Comparison of ENCODE assay signal across 1 cellular context in genomic region chr13:76709851-76710250, GRCh38.
TF ChIP-seq lines count a peak whose summit lies in the region.

No MANE protein-coding gene starts in this region.

TF ChIP-seq in HepG2, 621 proteins besides CTCF, POLR2A, EP300 and RAD21 (continued from another document):
- TF ChIP-seq PRDM10 (CRISPR knock-in tag; IDR thresholded peaks at IDR 0.05; ENCODE audit: low read depth) (no peak), ZNF383 (CRISPR knock-in tag; IDR thresholded peaks at IDR 0.05; ENCODE audit: borderline replicate concordance) (no peak), ATM (IDR thresholded peaks at IDR 0.05; ENCODE audit: borderline replicate concordance) (no peak), ZNF782 (CRISPR knock-in tag; IDR thresholded peaks at IDR 0.05; ENCODE audit: borderline replicate concordance) (no peak), ATF5 (CRISPR knock-in tag; IDR thresholded peaks at IDR 0.05; ENCODE audit: low read depth) (no peak), ARNT2 (CRISPR knock-in tag; IDR thresholded peaks at IDR 0.05; ENCODE audit: low read depth) (no peak), TRIM24 (CRISPR knock-in tag; IDR thresholded peaks at IDR 0.05) (no peak), TMF1 (CRISPR knock-in tag; IDR thresholded peaks at IDR 0.05; ENCODE audit: low read depth) (no peak), SP140L (CRISPR knock-in tag; IDR thresholded peaks at IDR 0.05; ENCODE audit: borderline replicate concordance) (no peak), ZNF770 (CRISPR knock-in tag; IDR thresholded peaks at IDR 0.05) (no peak), RAD51 (IDR thresholded peaks at IDR 0.05; ENCODE audit: borderline replicate concordance) (no peak), ZNF552 (CRISPR knock-in tag; IDR thresholded peaks at IDR 0.05; ENCODE audit: borderline replicate concordance) (no peak)
- TF ChIP-seq, protein P1, sequence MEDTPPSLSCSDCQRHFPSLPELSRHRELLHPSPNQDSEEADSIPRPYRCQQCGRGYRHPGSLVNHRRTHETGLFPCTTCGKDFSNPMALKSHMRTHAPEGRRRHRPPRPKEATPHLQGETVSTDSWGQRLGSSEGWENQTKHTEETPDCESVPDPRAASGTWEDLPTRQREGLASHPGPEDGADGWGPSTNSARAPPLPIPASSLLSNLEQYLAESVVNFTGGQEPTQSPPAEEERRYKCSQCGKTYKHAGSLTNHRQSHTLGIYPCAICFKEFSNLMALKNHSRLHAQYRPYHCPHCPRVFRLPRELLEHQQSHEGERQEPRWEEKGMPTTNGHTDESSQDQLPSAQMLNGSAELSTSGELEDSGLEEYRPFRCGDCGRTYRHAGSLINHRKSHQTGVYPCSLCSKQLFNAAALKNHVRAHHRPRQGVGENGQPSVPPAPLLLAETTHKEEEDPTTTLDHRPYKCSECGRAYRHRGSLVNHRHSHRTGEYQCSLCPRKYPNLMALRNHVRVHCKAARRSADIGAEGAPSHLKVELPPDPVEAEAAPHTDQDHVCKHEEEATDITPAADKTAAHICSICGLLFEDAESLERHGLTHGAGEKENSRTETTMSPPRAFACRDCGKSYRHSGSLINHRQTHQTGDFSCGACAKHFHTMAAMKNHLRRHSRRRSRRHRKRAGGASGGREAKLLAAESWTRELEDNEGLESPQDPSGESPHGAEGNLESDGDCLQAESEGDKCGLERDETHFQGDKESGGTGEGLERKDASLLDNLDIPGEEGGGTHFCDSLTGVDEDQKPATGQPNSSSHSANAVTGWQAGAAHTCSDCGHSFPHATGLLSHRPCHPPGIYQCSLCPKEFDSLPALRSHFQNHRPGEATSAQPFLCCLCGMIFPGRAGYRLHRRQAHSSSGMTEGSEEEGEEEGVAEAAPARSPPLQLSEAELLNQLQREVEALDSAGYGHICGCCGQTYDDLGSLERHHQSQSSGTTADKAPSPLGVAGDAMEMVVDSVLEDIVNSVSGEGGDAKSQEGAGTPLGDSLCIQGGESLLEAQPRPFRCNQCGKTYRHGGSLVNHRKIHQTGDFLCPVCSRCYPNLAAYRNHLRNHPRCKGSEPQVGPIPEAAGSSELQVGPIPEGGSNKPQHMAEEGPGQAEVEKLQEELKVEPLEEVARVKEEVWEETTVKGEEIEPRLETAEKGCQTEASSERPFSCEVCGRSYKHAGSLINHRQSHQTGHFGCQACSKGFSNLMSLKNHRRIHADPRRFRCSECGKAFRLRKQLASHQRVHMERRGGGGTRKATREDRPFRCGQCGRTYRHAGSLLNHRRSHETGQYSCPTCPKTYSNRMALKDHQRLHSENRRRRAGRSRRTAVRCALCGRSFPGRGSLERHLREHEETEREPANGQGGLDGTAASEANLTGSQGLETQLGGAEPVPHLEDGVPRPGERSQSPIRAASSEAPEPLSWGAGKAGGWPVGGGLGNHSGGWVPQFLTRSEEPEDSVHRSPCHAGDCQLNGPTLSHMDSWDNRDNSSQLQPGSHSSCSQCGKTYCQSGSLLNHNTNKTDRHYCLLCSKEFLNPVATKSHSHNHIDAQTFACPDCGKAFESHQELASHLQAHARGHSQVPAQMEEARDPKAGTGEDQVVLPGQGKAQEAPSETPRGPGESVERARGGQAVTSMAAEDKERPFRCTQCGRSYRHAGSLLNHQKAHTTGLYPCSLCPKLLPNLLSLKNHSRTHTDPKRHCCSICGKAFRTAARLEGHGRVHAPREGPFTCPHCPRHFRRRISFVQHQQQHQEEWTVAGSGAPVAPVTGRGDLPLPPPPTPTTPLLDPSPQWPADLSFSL (CRISPR knock-in tag; IDR thresholded peaks at IDR 0.05): no peak
- TF ChIP-seq, protein P2, sequence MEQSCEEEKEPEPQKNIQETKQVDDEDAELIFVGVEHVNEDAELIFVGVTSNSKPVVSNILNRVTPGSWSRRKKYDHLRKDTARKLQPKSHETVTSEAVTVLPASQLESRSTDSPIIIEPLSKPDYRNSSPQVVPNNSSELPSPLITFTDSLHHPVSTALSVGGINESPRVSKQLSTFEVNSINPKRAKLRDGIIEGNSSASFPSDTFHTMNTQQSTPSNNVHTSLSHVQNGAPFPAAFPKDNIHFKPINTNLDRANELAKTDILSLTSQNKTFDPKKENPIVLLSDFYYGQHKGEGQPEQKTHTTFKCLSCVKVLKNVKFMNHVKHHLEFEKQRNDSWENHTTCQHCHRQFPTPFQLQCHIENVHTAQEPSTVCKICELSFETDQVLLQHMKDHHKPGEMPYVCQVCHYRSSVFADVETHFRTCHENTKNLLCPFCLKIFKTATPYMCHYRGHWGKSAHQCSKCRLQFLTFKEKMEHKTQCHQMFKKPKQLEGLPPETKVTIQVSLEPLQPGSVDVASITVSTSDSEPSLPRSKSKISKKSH (CRISPR knock-in tag; IDR thresholded peaks at IDR 0.05; ENCODE audit: borderline replicate concordance): no peak
- TF ChIP-seq, protein P3, sequence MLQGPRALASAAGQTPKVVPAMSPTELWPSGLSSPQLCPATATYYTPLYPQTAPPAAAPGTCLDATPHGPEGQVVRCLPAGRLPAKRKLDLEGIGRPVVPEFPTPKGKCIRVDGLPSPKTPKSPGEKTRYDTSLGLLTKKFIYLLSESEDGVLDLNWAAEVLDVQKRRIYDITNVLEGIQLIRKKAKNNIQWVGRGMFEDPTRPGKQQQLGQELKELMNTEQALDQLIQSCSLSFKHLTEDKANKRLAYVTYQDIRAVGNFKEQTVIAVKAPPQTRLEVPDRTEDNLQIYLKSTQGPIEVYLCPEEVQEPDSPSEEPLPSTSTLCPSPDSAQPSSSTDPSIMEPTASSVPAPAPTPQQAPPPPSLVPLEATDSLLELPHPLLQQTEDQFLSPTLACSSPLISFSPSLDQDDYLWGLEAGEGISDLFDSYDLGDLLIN (CRISPR knock-in tag; IDR thresholded peaks at IDR 0.05; ENCODE audit: borderline replicate concordance): no peak
TF ChIP-seq in HepG2: peak in this region for 0.
